In genomic region chr11:115005663-115006062, GRCh38 we compare ENCODE assay signal across 7 cellular contexts.
"Had no signal": no experiment of that assay in that cellular context is flagged by ENCODE, and none has a peak within 500 bp of the region (broad histone marks: within the 10 kb centered on the region; RNA-seq: fewer than 3 reads in every experiment).

No MANE protein-coding gene starts in this region.

- H3K27ac ChIP-seq: HL-60, KMS-11 had no signal

- H3K4me1 Mint-ChIP-seq: IgD-negative memory B cell had no signal

- H3K27ac Mint-ChIP-seq: IgD-negative memory B cell had no signal

- H3K27me3 Mint-ChIP-seq: IgD-negative memory B cell had no signal

- DNase-seq: Karpas-422, KBM-7, KG1 had no signal

- H3K9ac ChIP-seq: KMS-11 had no signal

- H3K4me3 Mint-ChIP-seq: IgD-negative memory B cell had no signal

- FAIRE-seq: HTR-8/SVneo had no signal

- H3K4me2 ChIP-seq: KMS-11 had no signal

- H3K36me3 Mint-ChIP-seq: IgD-negative memory B cell had no signal
